Comparison of ENCODE assay signal across 18 cellular contexts in genomic region chr12:132872073-132872855, GRCh38. TPM values are rescaled to one million over a fixed set of nuclear protein-coding genes. Genes with fewer than 3 reads are reported as not detected.
DNase-seq lines count a peak whose midpoint lies in the region; TF ChIP-seq lines count a peak whose summit lies in the region.
"Had no signal": no experiment of that assay in that cellular context is flagged by ENCODE, and none has a peak within 500 bp of the region (broad histone marks: within the 10 kb centered on the region; RNA-seq: fewer than 3 reads in every experiment).

No MANE protein-coding gene starts in this region.

- H4K8ac ChIP-seq in H9 (replicated peaks; ENCODE audit: insufficient read length, low read depth, low read length), result no peak overlapping the region

- no peaks in the 10 kb centered on the region for H3K79me1 ChIP-seq in H9 (ENCODE audit: insufficient read depth, low read depth, low read length, poor library complexity, severe bottlenecking)

- no peak overlapping the region for H2BK20ac ChIP-seq in H9 (ENCODE audit: low read depth, low read length, poor library complexity, severe bottlenecking)

- intact Hi-C loops in CD4-positive, alpha-beta memory T cell (cut with micrococcal nuclease), result no loop called here

- CTCF ChIA-PET in CD4-positive, alpha-beta memory T cell (lab: Charles Lee; ENCODE audit: partially characterized antibody), result no interaction called here

- POLR2A ChIA-PET in CD4-positive, alpha-beta memory T cell (lab: Charles Lee; ENCODE audit: partially characterized antibody), result interaction anchor here (1.1 to 2.0 kb wide), 3 partner anchors 14 to 38 kb away, joined by 3 to 8 read pairs (median 5); partner anchors contain the start of gene CHFR

- no peak overlapping the region for H2AFZ ChIP-seq in H9 (ENCODE audit: low read length)
- H2AFZ ChIP-seq: GM23248 had no signal

- no peak overlapping the region for H3K4me2 ChIP-seq in H9 (ENCODE audit: insufficient read depth, insufficient read length, low read length)

- H2AK5ac ChIP-seq in H9 (ENCODE audit: insufficient read length, low read length), result no peak overlapping the region

- H2BK120ac ChIP-seq in H9 (ENCODE audit: low read depth, low read length, poor library complexity, severe bottlenecking), result no peak overlapping the region

- peaks cover 12 to 24% (median 21%) of the 10 kb centered on the region in 4 donors for H3K4me1 Mint-ChIP-seq in CD4-positive, alpha-beta memory T cell
- H3K4me1 Mint-ChIP-seq in H9, result no peaks in the 10 kb centered on the region
- peaks cover 34% of the 10 kb centered on the region for H3K4me1 Mint-ChIP-seq in activated naive CD8-positive, alpha-beta T cell treated with anti-CD3 and anti-CD28 coated beads for 36 hours
- no peaks in the 10 kb centered on the region for H3K4me1 Mint-ChIP-seq in neural crest cell

- peak overlapping the region; percentile 7 for H3K27ac ChIP-seq in CD4-positive, alpha-beta memory T cell (ENCODE audit: low read depth, low read length)
- no peak overlapping the region for H3K27ac ChIP-seq in H9 (ENCODE audit: insufficient read length, low read depth, low read length)
- H3K27ac ChIP-seq: GM23248, heart right ventricle had no signal

- no peaks in the 10 kb centered on the region for H3K27me3 ChIP-seq in CD4-positive, alpha-beta memory T cell (ENCODE audit: insufficient read depth, low read length)
- H3K27me3 ChIP-seq in H9 (ENCODE audit: insufficient read depth, low read length), result no peaks in the 10 kb centered on the region
- H3K27me3 ChIP-seq: heart right ventricle had no signal

- H3K4me3 ChIP-seq in CD4-positive, alpha-beta memory T cell (ENCODE audit: low read length in 2 of 2), result no peak overlapping the region
- H3K4me3 ChIP-seq: GM23248, heart right ventricle had no signal

- peaks cover 33 to 67% of the 10 kb centered on the region in 2 donors for H3K36me3 Mint-ChIP-seq in CD4-positive, alpha-beta memory T cell
- H3K36me3 Mint-ChIP-seq in H9 (ENCODE audit: insufficient read depth in 1 of 3, low read depth in 3 of 3), result peaks cover 19 to 70% (median 44%) of the 10 kb centered on the region in 3 experiments; a peak in 6 of 7 replicates
- H3K36me3 Mint-ChIP-seq in activated naive CD8-positive, alpha-beta T cell treated with anti-CD3 and anti-CD28 coated beads for 36 hours, result peaks cover 40% of the 10 kb centered on the region
- H3K36me3 Mint-ChIP-seq in neural crest cell (ENCODE audit: low read depth), result peaks cover 8% of the 10 kb centered on the region

- no peaks in the 10 kb centered on the region for H3K9me3 ChIP-seq in CD4-positive, alpha-beta memory T cell (ENCODE audit: control insufficient read depth in 1 of 2, low read length in 2 of 2)
- H3K9me3 ChIP-seq in H9 (ENCODE audit: control insufficient read depth, low read depth, low read length), result no peaks in the 10 kb centered on the region

- H2BK5ac ChIP-seq in H9 (ENCODE audit: insufficient read length, low read length), result no peak overlapping the region

- H3K56ac ChIP-seq in H9 (ENCODE audit: insufficient read length, low read depth, low read length), result no peak overlapping the region

- H3K18ac ChIP-seq in H9 (ENCODE audit: insufficient read length, low read depth, low read length), result no peak overlapping the region

- H3K23ac ChIP-seq in H9 (ENCODE audit: insufficient read length, low read depth, low read length), result no peak overlapping the region

- H2BK12ac ChIP-seq in H9 (ENCODE audit: insufficient read length, low read depth, low read length), result no peak overlapping the region

- peak overlapping the region in 5 of 8 donors; percentile 47 to 75 (median 67) for H3K4me3 Mint-ChIP-seq in CD4-positive, alpha-beta memory T cell
- H3K4me3 Mint-ChIP-seq in H9, result no peak overlapping the region
- H3K4me3 Mint-ChIP-seq in activated naive CD8-positive, alpha-beta T cell treated with anti-CD3 and anti-CD28 coated beads for 36 hours, result peak overlapping the region; percentile 40
- no peak overlapping the region for H3K4me3 Mint-ChIP-seq in neural crest cell
- H3K4me3 Mint-ChIP-seq: immature natural killer cell, type B pancreatic cell had no signal

- peaks cover 23% of the 10 kb centered on the region for H3K4me1 ChIP-seq in CD4-positive, alpha-beta memory T cell (ENCODE audit: insufficient read depth, low read length)
- no peaks in the 10 kb centered on the region for H3K4me1 ChIP-seq in H9 (ENCODE audit: insufficient read depth, low read length)
- H3K4me1 ChIP-seq: heart right ventricle had no signal

- DNase-seq in CD4-positive, alpha-beta memory T cell, result peak in 1 of 5 donors; percentile 7
- DNase-seq in H9 (no peak), neural crest cell (ENCODE audit: low read depth, low spot score) (no peak), SHP77 (lab: John Stamatoyannopoulos, UW) (no peak), NCI-H187 (lab: John Stamatoyannopoulos, UW) (no peak), T-helper 9 cell (no peak)
- DNase-seq in activated naive CD8-positive, alpha-beta T cell treated with anti-CD3 and anti-CD28 coated beads for 36 hours, result no peak
- DNase-seq: activated CD4-positive, alpha-beta T cell treated with anti-CD3 and anti-CD28 coated beads, Interleukin-2, amount 50 U/mL, for 4 hours; activated effector memory CD4-positive, alpha-beta T cell treated with anti-CD3 and anti-CD28 coated beads, Interleukin-2, amount 50 U/mL, for 16 hours; GM23248; heart right ventricle; immature natural killer cell; NCI-H1092 treated with DMSO at 0.1 percent for 48 hours; NCI-H524; occipital lobe; right cardiac atrium; RPMI8226 had no signal

- H4K5ac ChIP-seq in H9 (ENCODE audit: insufficient read length, low read depth, low read length), result no peak overlapping the region

- TF ChIP-seq CTCF in H9 (conservative IDR thresholded peaks at IDR 0.05) (no peak), neural crest cell (conservative IDR thresholded peaks at IDR 0.05) (no peak)

- H3K79me2 ChIP-seq in H9 (ENCODE audit: insufficient read depth, low read length), result no peaks in the 10 kb centered on the region

- no peak overlapping the region for H3K4ac ChIP-seq in H9 (ENCODE audit: low read depth, low read length)

- H3K27ac Mint-ChIP-seq in CD4-positive, alpha-beta memory T cell, result peak overlapping the region in 6 of 7 donors; percentile 11 to 89 (median 86)
- peak overlapping the region; percentile 43 to 57 (median 44); a peak in 3 of 7 replicates for H3K27ac Mint-ChIP-seq in H9
- H3K27ac Mint-ChIP-seq in activated naive CD8-positive, alpha-beta T cell treated with anti-CD3 and anti-CD28 coated beads for 36 hours, result peak overlapping the region; percentile 76
- peak overlapping the region; percentile 43 for H3K27ac Mint-ChIP-seq in neural crest cell (ENCODE audit: unreplicated experiment)
- H3K27ac Mint-ChIP-seq: immature natural killer cell, type B pancreatic cell had no signal

- H3K14ac ChIP-seq in H9 (ENCODE audit: insufficient read depth, low read length), result no peak overlapping the region

- no peak overlapping the region for H3T11ph ChIP-seq in H9 (ENCODE audit: low read length)

- H4K20me1 ChIP-seq in H9 (ENCODE audit: control insufficient read depth, insufficient read depth, insufficient read length), result no peaks in the 10 kb centered on the region

- no peak overlapping the region for H4K91ac ChIP-seq in H9 (ENCODE audit: insufficient read length, low read depth, low read length)

- H3K27me3 Mint-ChIP-seq in CD4-positive, alpha-beta memory T cell, result no peaks in the 10 kb centered on the region
- no peaks in the 10 kb centered on the region for H3K27me3 Mint-ChIP-seq in H9 (ENCODE audit: low read depth)
- no peaks in the 10 kb centered on the region for H3K27me3 Mint-ChIP-seq in activated naive CD8-positive, alpha-beta T cell treated with anti-CD3 and anti-CD28 coated beads for 36 hours
- no peaks in the 10 kb centered on the region for H3K27me3 Mint-ChIP-seq in neural crest cell (ENCODE audit: low read depth)
- H3K27me3 Mint-ChIP-seq: type B pancreatic cell had no signal

- WGBS in H9 (ENCODE audit: extremely low coverage, insufficient read length, low lambda C conversion rate), result no CpG with 5 or more reads among the region's 21 CpGs

- H3K23me2 ChIP-seq in H9 (ENCODE audit: insufficient read length, low read depth, low read length, poor library complexity, severe bottlenecking), result no peaks in the 10 kb centered on the region

- no peak overlapping the region for H2BK15ac ChIP-seq in H9 (ENCODE audit: low read depth, low read length)

- H3K9me3 Mint-ChIP-seq in CD4-positive, alpha-beta memory T cell, result no peaks in the 10 kb centered on the region
- H3K9me3 Mint-ChIP-seq in H9, result no peaks in the 10 kb centered on the region
- H3K9me3 Mint-ChIP-seq in activated naive CD8-positive, alpha-beta T cell treated with anti-CD3 and anti-CD28 coated beads for 36 hours, result no peaks in the 10 kb centered on the region
- H3K9me3 Mint-ChIP-seq in neural crest cell, result no peaks in the 10 kb centered on the region
- H3K9me3 Mint-ChIP-seq: immature natural killer cell, type B pancreatic cell had no signal

- no peak overlapping the region for H3K9ac ChIP-seq in H9 (ENCODE audit: extremely low read depth, insufficient read length, low read length)
- H3K9ac ChIP-seq: GM23248 had no signal

- peaks cover 39% of the 10 kb centered on the region for H3K36me3 ChIP-seq in CD4-positive, alpha-beta memory T cell (ENCODE audit: insufficient read depth, low read length)

RNA-seq across cellular contexts. Expression of gene CHFR, which starts 15.1 kb away (rescaled TPM):
- 10 to 100 TPM; 67.6 to 79.4 TPM for total RNA-seq in CD4-positive, alpha-beta memory T cell
- polyA plus RNA-seq in CD4-positive, alpha-beta memory T cell, result 10 to 100 TPM; 31.6 to 33.6 TPM
- total RNA-seq in H9 (2021) (51.9 and 53.3 TPM in 2 replicates), neural crest cell (39.0 and 39.9 TPM in 2 replicates)
- total RNA-seq in activated naive CD8-positive, alpha-beta T cell treated with anti-CD3 and anti-CD28 coated beads for 36 hours, result 10 to 100 TPM; 47.9 to 48.6 TPM

RNA-seq across cellular contexts. Expression of gene GOLGA3, which starts 43.6 kb away (rescaled TPM):
- 10 to 100 TPM; 64.1 to 67.6 TPM for total RNA-seq in CD4-positive, alpha-beta memory T cell
- 10 to 100 TPM in 1 of 2 donors, under 1 TPM in 1; 0.35 to 12.5 TPM for polyA plus RNA-seq in CD4-positive, alpha-beta memory T cell
- total RNA-seq in H9 (2021) (34.9 and 40.1 TPM in 2 replicates), neural crest cell (33.4 and 35.6 TPM in 2 replicates)
- total RNA-seq in activated naive CD8-positive, alpha-beta T cell treated with anti-CD3 and anti-CD28 coated beads for 36 hours, result 10 to 100 TPM; 51.5 to 57.2 TPM

Comparison
In these comparisons a context has a peak if more than half of its experiments do, and no peak if none do; other contexts are left out.
1. H3K4me3 Mint-ChIP-seq: peak in CD4-positive, alpha-beta memory T cell (5 of 8) and activated naive CD8-positive, alpha-beta T cell treated with anti-CD3 and anti-CD28 coated beads for 36 hours (single experiment); none in H9 (0 of 2) and neural crest cell (single experiment).
2. Peak in every context shown above with its lines, with median percentiles within 50 percentile points of each other: H3K27ac Mint-ChIP-seq.